13 cellular contexts compared by ENCODE assay signal in genomic region chr5:34666392-34667080, GRCh38.
"Had no signal": no experiment of that assay in that cellular context is flagged by ENCODE, and none has a peak within 500 bp of the region (broad histone marks: within the 10 kb centered on the region; RNA-seq: fewer than 3 reads in every experiment).

No MANE protein-coding gene starts in this region.

- H3K27me3 ChIP-seq: breast epithelium, upper lobe of right lung had no signal

- ATAC-seq: left ventricle myocardium superior; sciatic nerve; stimulated activated naive CD8-positive, alpha-beta T cell treated with anti-CD3 and anti-CD28 coated beads, Interleukin-15, amount 100 ng/mL, for 72 hours; upper lobe of right lung had no signal

- DNase-seq: activated CD4-positive, CD25-positive, alpha-beta regulatory T cell treated with anti-CD3 and anti-CD28 coated beads, Interleukin-2, amount 50 U/mL, for 72 hours; activated naive CD8-positive, alpha-beta T cell treated with anti-CD3 and anti-CD28 coated beads for 36 hours; anterior cingulate cortex; left ventricle myocardium superior; stimulated activated CD4-positive, alpha-beta T cell treated with anti-CD3 and anti-CD28 coated beads, Interleukin-1b, Interleukin-23, amount 100 ng/mL, for 48 hours; stimulated activated naive CD8-positive, alpha-beta T cell treated with anti-CD3 and anti-CD28 coated beads, Interleukin-15, amount 100 ng/mL, for 72 hours; T-helper 9 cell; upper lobe of right lung had no signal

- H3K27me3 Mint-ChIP-seq: memory B cell had no signal

- H3K9me3 ChIP-seq: breast epithelium, upper lobe of right lung had no signal

- H3K4me3 ChIP-seq: breast epithelium, upper lobe of right lung had no signal

- H3K4me1 ChIP-seq: breast epithelium had no signal

- H3K27ac Mint-ChIP-seq: activated naive CD8-positive, alpha-beta T cell treated with anti-CD3 and anti-CD28 coated beads for 36 hours; activated T-helper 1 cell treated with anti-CD3 and anti-CD28 coated beads, Interleukin-12 subunit alpha, Interleukin-12 subunit beta, Interleukin-2, Interleukin-4 antibody, amounts not matched to agents 30 ng/mL and 10 ng/mL and 1 ng/mL, durations not matched to agents 14 hours and 24 hours and 36 hours; memory B cell; nephron; stimulated activated naive CD8-positive, alpha-beta T cell treated with anti-CD3 and anti-CD28 coated beads, Interleukin-15, amount 100 ng/mL, for 72 hours had no signal

- H3K9me3 Mint-ChIP-seq: activated naive CD8-positive, alpha-beta T cell treated with anti-CD3 and anti-CD28 coated beads for 36 hours; activated T-helper 1 cell treated with anti-CD3 and anti-CD28 coated beads, Interleukin-12 subunit alpha, Interleukin-12 subunit beta, Interleukin-2, Interleukin-4 antibody, amounts not matched to agents 30 ng/mL and 10 ng/mL and 1 ng/mL, durations not matched to agents 14 hours and 24 hours and 36 hours; memory B cell; nephron; stimulated activated naive CD8-positive, alpha-beta T cell treated with anti-CD3 and anti-CD28 coated beads, Interleukin-15, amount 100 ng/mL, for 72 hours had no signal

- H3K4me3 Mint-ChIP-seq: activated naive CD8-positive, alpha-beta T cell treated with anti-CD3 and anti-CD28 coated beads for 36 hours; activated T-helper 1 cell treated with anti-CD3 and anti-CD28 coated beads, Interleukin-12 subunit alpha, Interleukin-12 subunit beta, Interleukin-2, Interleukin-4 antibody, amounts not matched to agents 30 ng/mL and 10 ng/mL and 1 ng/mL, durations not matched to agents 14 hours and 24 hours and 36 hours; memory B cell; nephron; stimulated activated naive CD8-positive, alpha-beta T cell treated with anti-CD3 and anti-CD28 coated beads, Interleukin-15, amount 100 ng/mL, for 72 hours had no signal

- H3K4me1 Mint-ChIP-seq: activated naive CD8-positive, alpha-beta T cell treated with anti-CD3 and anti-CD28 coated beads for 36 hours; memory B cell; stimulated activated naive CD8-positive, alpha-beta T cell treated with anti-CD3 and anti-CD28 coated beads, Interleukin-15, amount 100 ng/mL, for 72 hours had no signal

- H3K27ac ChIP-seq: breast epithelium, upper lobe of right lung had no signal

- H3K36me3 Mint-ChIP-seq: activated naive CD8-positive, alpha-beta T cell treated with anti-CD3 and anti-CD28 coated beads for 36 hours; memory B cell had no signal
